1 cellular context compared by ENCODE assay signal in genomic region chr2:219629976-219630695, GRCh38.
TF ChIP-seq lines count a peak whose summit lies in the region.

No MANE protein-coding gene starts in this region.

TF ChIP-seq in K562, 482 proteins besides CTCF, POLR2A, EP300 and RAD21:
- TF ChIP-seq NCOA4 (IDR thresholded peaks at IDR 0.05; ENCODE audit: partially characterized antibody) = no peak
- TF ChIP-seq CBX2 (IDR thresholded peaks at IDR 0.05; ENCODE audit: insufficient read depth, low read length, poor library complexity, severe bottlenecking) = no peak
- no peak for TF ChIP-seq HINFP (tag; conservative IDR thresholded peaks at IDR 0.05; ENCODE audit: low read depth)
- TF ChIP-seq SNAPC5 (CRISPR knock-in tag; IDR thresholded peaks at IDR 0.05) = no peak
- no peak for TF ChIP-seq BHLHE40 (IDR thresholded peaks at IDR 0.05; ENCODE audit: low read length)
- peak; percentile 55 to 61; a peak in 3 of 4 replicates for TF ChIP-seq KDM1A (IDR thresholded peaks at IDR 0.05)
- TF ChIP-seq ELK1 (CRISPR knock-in tag; IDR thresholded peaks at IDR 0.05) = no peak
- TF ChIP-seq RBM17 (IDR thresholded peaks at IDR 0.05; ENCODE audit: borderline replicate concordance, low read depth, low read length) = no peak
- TF ChIP-seq ZFP36 (IDR thresholded peaks at IDR 0.05; ENCODE audit: low read depth, low read length, partially characterized antibody) = peak; percentile 20
- TF ChIP-seq DLX4 (CRISPR knock-in tag; IDR thresholded peaks at IDR 0.05) = no peak
- no peak for TF ChIP-seq ZNF311 (CRISPR knock-in tag; IDR thresholded peaks at IDR 0.05)
- no peak for TF ChIP-seq BMI1 (IDR thresholded peaks at IDR 0.05; ENCODE audit: low read length)
- no peak for TF ChIP-seq POLR2B (IDR thresholded peaks at IDR 0.05; ENCODE audit: low read depth, partially characterized antibody)
- no peak for TF ChIP-seq ZNF57 (CRISPR knock-in tag; IDR thresholded peaks at IDR 0.05)
- TF ChIP-seq ETV1 (tag; conservative IDR thresholded peaks at IDR 0.05; ENCODE audit: low read depth) = no peak
- TF ChIP-seq FOXJ2 (tag; IDR thresholded peaks at IDR 0.05) = no peak
- no peak for TF ChIP-seq C11orf30 (IDR thresholded peaks at IDR 0.05; ENCODE audit: low read depth)
- no peak for TF ChIP-seq ESRRA (IDR thresholded peaks at IDR 0.05; ENCODE audit: borderline replicate concordance, low read depth)
